ENCODE assay signal across 24 cellular contexts in the genomic region with DNA sequence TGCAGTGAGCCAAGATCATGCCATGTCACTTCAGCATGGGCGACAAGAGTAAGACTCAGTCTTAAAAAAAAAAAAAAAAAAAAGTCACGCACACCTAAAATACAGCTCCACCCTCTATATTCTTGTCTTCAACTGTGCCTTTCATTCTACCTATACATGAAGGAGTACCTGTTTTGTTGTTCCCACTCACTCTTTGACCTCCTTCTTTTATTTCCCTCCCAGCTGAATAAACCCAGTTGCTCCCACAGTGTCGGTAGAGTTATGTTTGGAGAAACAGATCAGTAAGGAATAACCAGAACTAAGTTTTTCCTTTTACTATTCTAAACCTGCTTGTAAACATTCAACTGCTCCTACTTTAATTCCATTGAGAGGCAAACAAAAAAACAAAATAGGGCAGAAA.
"Had no signal": no experiment of that assay in that cellular context is flagged by ENCODE, and none has a peak within 500 bp of the region (broad histone marks: within the 10 kb centered on the region; RNA-seq: fewer than 3 reads in every experiment).

No MANE protein-coding gene starts in this region.

- FAIRE-seq: astrocyte, endothelial cell of umbilical vein had no signal

- H3K27ac ChIP-seq: colonic mucosa, epithelial cell of prostate, esophagus squamous epithelium had no signal

- H3K9me3 Mint-ChIP-seq: activated CD4-positive, alpha-beta memory T cell treated with anti-CD3 and anti-CD28 coated beads, Interleukin-2, amount 10 ng/mL, durations not matched to agents 7 days and 5 days; activated CD4-positive, alpha-beta T cell treated with anti-CD3 and anti-CD28 coated beads, Interleukin-2, amount 10 ng/mL, durations not matched to agents 7 days and 5 days; activated T-cell treated with anti-CD3 and anti-CD28 coated beads, Interleukin-2, amount 50 U/mL, for 24 hours; activated T-cell treated with anti-CD3 and anti-CD28 coated beads, Interleukin-2, amount 50 U/mL, for 72 hours had no signal

- H3K27me3 Mint-ChIP-seq: activated CD4-positive, alpha-beta memory T cell treated with anti-CD3 and anti-CD28 coated beads, Interleukin-2, amount 10 ng/mL, durations not matched to agents 7 days and 5 days; activated CD4-positive, alpha-beta T cell treated with anti-CD3 and anti-CD28 coated beads, Interleukin-2, amount 10 ng/mL, durations not matched to agents 7 days and 5 days; activated naive CD8-positive, alpha-beta T cell; activated T-cell treated with anti-CD3 and anti-CD28 coated beads, Interleukin-2, amount 50 U/mL, for 24 hours had no signal

- H3K9me3 ChIP-seq: colonic mucosa, esophagus squamous epithelium had no signal

- H3K36me3 ChIP-seq: colonic mucosa had no signal

- H3K27ac Mint-ChIP-seq: activated CD4-positive, alpha-beta memory T cell treated with anti-CD3 and anti-CD28 coated beads, Interleukin-2, amount 10 ng/mL, durations not matched to agents 7 days and 5 days; activated CD4-positive, alpha-beta T cell treated with anti-CD3 and anti-CD28 coated beads, Interleukin-2, amount 10 ng/mL, durations not matched to agents 7 days and 5 days; activated naive CD8-positive, alpha-beta T cell; activated T-cell treated with anti-CD3 and anti-CD28 coated beads, Interleukin-2, amount 50 U/mL, for 24 hours; activated T-cell treated with anti-CD3 and anti-CD28 coated beads, Interleukin-2, amount 50 U/mL, for 72 hours had no signal

- DNase-seq: activated CD4-positive, alpha-beta memory T cell treated with anti-CD3 and anti-CD28 coated beads, Interleukin-2, amount 10 ng/mL, durations not matched to agents 7 days and 5 days; activated CD4-positive, alpha-beta T cell treated with anti-CD3 and anti-CD28 coated beads for 1 hour; activated CD4-positive, alpha-beta T cell treated with anti-CD3 and anti-CD28 coated beads for 4 hours; activated CD4-positive, alpha-beta T cell treated with anti-CD3 and anti-CD28 coated beads, Interleukin-2, amount 10 ng/mL, durations not matched to agents 7 days and 5 days; activated CD4-positive, alpha-beta T cell treated with anti-CD3 and anti-CD28 coated beads, Interleukin-2, amount 50 U/mL, for 4 hours; activated CD8-positive, alpha-beta memory T cell treated with anti-CD3 and anti-CD28 coated beads, Interleukin-2, amount 50 U/mL, for 48 hours; activated gamma-delta T cell; activated naive CD4-positive, alpha-beta T cell; activated naive CD4-positive, alpha-beta T cell treated with anti-CD3 and anti-CD28 coated beads, Interleukin-2, amount 50 U/mL, for 16 hours; activated T-cell treated with anti-CD3 and anti-CD28 coated beads for 4 hours; activated T-cell treated with anti-CD3 and anti-CD28 coated beads, Interleukin-2, amount 50 U/mL, for 24 hours; activated T-cell treated with anti-CD3 and anti-CD28 coated beads, Interleukin-2, amount 50 U/mL, for 72 hours; amniotic stem cell; anterior cingulate cortex; caudate nucleus; colonic mucosa; effector CD8-positive, alpha-beta T cell; esophagus squamous epithelium; head of caudate nucleus; T-helper 2 cell had no signal

- H3K27me3 ChIP-seq: colonic mucosa, esophagus squamous epithelium had no signal

- H3K4me1 Mint-ChIP-seq: activated CD4-positive, alpha-beta memory T cell treated with anti-CD3 and anti-CD28 coated beads, Interleukin-2, amount 10 ng/mL, durations not matched to agents 7 days and 5 days; activated CD4-positive, alpha-beta T cell treated with anti-CD3 and anti-CD28 coated beads, Interleukin-2, amount 10 ng/mL, durations not matched to agents 7 days and 5 days had no signal

- H3K4me3 Mint-ChIP-seq: activated CD4-positive, alpha-beta memory T cell treated with anti-CD3 and anti-CD28 coated beads, Interleukin-2, amount 10 ng/mL, durations not matched to agents 7 days and 5 days; activated CD4-positive, alpha-beta T cell treated with anti-CD3 and anti-CD28 coated beads, Interleukin-2, amount 10 ng/mL, durations not matched to agents 7 days and 5 days; activated naive CD8-positive, alpha-beta T cell; activated T-cell treated with anti-CD3 and anti-CD28 coated beads, Interleukin-2, amount 50 U/mL, for 24 hours; activated T-cell treated with anti-CD3 and anti-CD28 coated beads, Interleukin-2, amount 50 U/mL, for 72 hours had no signal

- ATAC-seq: activated T-cell treated with anti-CD3 and anti-CD28 coated beads, Interleukin-2, amount 50 U/mL, for 72 hours had no signal

- H3K4me1 ChIP-seq: colonic mucosa, esophagus squamous epithelium had no signal

- H3K4me3 ChIP-seq: colonic mucosa, esophagus squamous epithelium had no signal
